11 cellular contexts compared by ENCODE assay signal in genomic region chr2:39696072-39696471, GRCh38. TPM values are rescaled to one million over a fixed set of nuclear protein-coding genes. Genes with fewer than 3 reads are reported as not detected.
DNase-seq lines count a peak whose midpoint lies in the region; ATAC-seq and TF ChIP-seq lines count a peak whose summit lies in the region.
"Had no signal": no experiment of that assay in that cellular context is flagged by ENCODE, and none has a peak within 500 bp of the region (broad histone marks: within the 10 kb centered on the region; RNA-seq: fewer than 3 reads in every experiment).

No MANE protein-coding gene starts in this region.

- peaks cover 10% of the 10 kb centered on the region for H3K9me3 Mint-ChIP-seq in activated CD4-positive, alpha-beta memory T cell treated with anti-CD3 and anti-CD28 coated beads for 36 hours

- no peak for TF ChIP-seq CTCF in A673 (conservative IDR thresholded peaks at IDR 0.05; ENCODE audit: low read depth, low read length)
- no peak for TF ChIP-seq CTCF in RWPE2 (IDR thresholded peaks at IDR 0.05; ENCODE audit: poor library complexity, severe bottlenecking)

- H3K4me1 Mint-ChIP-seq in activated CD4-positive, alpha-beta memory T cell treated with anti-CD3 and anti-CD28 coated beads for 36 hours (ENCODE audit: low read depth): no peaks in the 10 kb centered on the region
- H3K4me1 Mint-ChIP-seq: memory B cell had no signal

- H3K27ac Mint-ChIP-seq in activated CD4-positive, alpha-beta memory T cell treated with anti-CD3 and anti-CD28 coated beads for 36 hours: no peak overlapping the region
- H3K27ac Mint-ChIP-seq: memory B cell had no signal

- CTCF ChIA-PET in A673 (lab: Charles Lee): interaction anchor here (0.7 to 2.0 kb wide), 6 partner anchors 7 to 316 kb away, joined by 3 to 11 read pairs (median 4); no protein-coding TSS in a partner anchor
- CTCF ChIA-PET in activated CD4-positive, alpha-beta memory T cell treated with anti-CD3 and anti-CD28 coated beads for 36 hours (lab: Charles Lee): interaction anchor here (1.2 kb wide), 1 partner anchor 9 kb away, joined by 3 read pairs; no protein-coding TSS in a partner anchor

- H3K27me3 ChIP-seq in A673 (replicated peaks; ENCODE audit: insufficient read depth, low read depth, low read length, poor library complexity) (no peaks in the 10 kb centered on the region), RWPE2 (ENCODE audit: insufficient read depth, poor library complexity, severe bottlenecking) (no peaks in the 10 kb centered on the region)
- H3K27me3 ChIP-seq: BLaER1 had no signal

- no TSS peak for BruUV-seq in A673 (replicated peaks; lab: Mats Ljungman, UMichigan)

- peaks cover 5% of the 10 kb centered on the region for H3K9me3 ChIP-seq in A673 (ENCODE audit: low read depth, low read length, poor library complexity, severe bottlenecking)
- H3K9me3 ChIP-seq in RWPE2 (ENCODE audit: severe bottlenecking): peaks cover 2% of the 10 kb centered on the region

- DNase-seq in A673 (ENCODE audit: low spot score): peak; percentile 23
- DNase-seq in LHCN-M2 (ENCODE audit: low read depth): peak; percentile 96
- DNase-seq in RWPE2 (ENCODE audit: low spot score): no peak
- DNase-seq in left ventricle myocardium superior: no peak
- DNase-seq in activated CD4-positive, alpha-beta memory T cell treated with anti-CD3 and anti-CD28 coated beads for 36 hours: no peak
- no peak for DNase-seq in stimulated activated CD8-positive, alpha-beta memory T cell treated with anti-CD3 and anti-CD28 coated beads, Interleukin-4, amount 100 ng/mL, for 48 hours
- DNase-seq in Ammon's horn (ENCODE audit: low spot score): no peak

- 0 out of 3 replicates have a peak, but pooled peaks have one; percentile 10 for ATAC-seq in RWPE2 (ENCODE audit: low read depth)
- ATAC-seq in left ventricle myocardium superior: peak; percentile 69
- ATAC-seq in HG03025 (IDR thresholded peaks at IDR 0.05; ENCODE audit: low FRiP score, unreplicated experiment): no peak
- ATAC-seq: Panc1 had no signal

- H3K36me3 Mint-ChIP-seq in activated CD4-positive, alpha-beta memory T cell treated with anti-CD3 and anti-CD28 coated beads for 36 hours: no peaks in the 10 kb centered on the region

- POLR2A ChIA-PET in A673 (lab: Charles Lee; ENCODE audit: low non-redundant PET): no interaction called here
- POLR2A ChIA-PET in activated CD4-positive, alpha-beta memory T cell treated with anti-CD3 and anti-CD28 coated beads for 36 hours (lab: Charles Lee): no interaction called here

- H3K4me3 Mint-ChIP-seq in activated CD4-positive, alpha-beta memory T cell treated with anti-CD3 and anti-CD28 coated beads for 36 hours: no peak overlapping the region
- H3K4me3 Mint-ChIP-seq: memory B cell had no signal

- H3K27ac ChIP-seq in A673 (ENCODE audit: low read depth, low read length, poor library complexity, severe bottlenecking) (no peak overlapping the region), RWPE2 (ENCODE audit: poor library complexity, severe bottlenecking) (no peak overlapping the region)
- H3K27ac ChIP-seq: BLaER1 had no signal

- H3K4me3 ChIP-seq in A673 (ENCODE audit: low read depth, low read length, poor library complexity, severe bottlenecking) (no peak overlapping the region), RWPE2 (ENCODE audit: severe bottlenecking) (no peak overlapping the region)
- H3K4me3 ChIP-seq: BLaER1 had no signal

- H3K4me1 ChIP-seq in A673 (ENCODE audit: insufficient read depth, low read length, poor library complexity, severe bottlenecking) (peaks cover 10% of the 10 kb centered on the region), RWPE2 (ENCODE audit: insufficient read depth, poor library complexity, severe bottlenecking) (no peaks in the 10 kb centered on the region)
- H3K4me1 ChIP-seq: BLaER1 had no signal

- intact Hi-C loops in A673 (cut with micrococcal nuclease; ENCODE audit: unreplicated experiment): loop anchor here (10.0 kb wide), 2 partner anchors 321 to 641 kb away; no protein-coding TSS in a partner anchor
- intact Hi-C loops in left ventricle myocardium superior (cut with micrococcal nuclease): loop anchor here (5.0 kb wide), 2 partner anchors 104 to 184 kb away; no protein-coding TSS in a partner anchor
- intact Hi-C loops in activated CD4-positive, alpha-beta memory T cell treated with anti-CD3 and anti-CD28 coated beads for 36 hours (cut with micrococcal nuclease): no loop called here

- peaks cover 14% of the 10 kb centered on the region for H3K27me3 Mint-ChIP-seq in activated CD4-positive, alpha-beta memory T cell treated with anti-CD3 and anti-CD28 coated beads for 36 hours

- no peaks in the 10 kb centered on the region for H3K36me3 ChIP-seq in A673 (ENCODE audit: insufficient read depth, low read length, poor library complexity, severe bottlenecking)
- no peaks in the 10 kb centered on the region for H3K36me3 ChIP-seq in RWPE2 (ENCODE audit: low read depth)
- H3K36me3 ChIP-seq: BLaER1 had no signal

RNA-seq across cellular contexts. Expression of gene TMEM178A, which starts 30.4 kb away (rescaled TPM):
- total RNA-seq in A673 (2021) (0.21 and 0.81 TPM in 2 replicates), LHCN-M2 (2014; rRNA removed) (0.06 and 0.40 TPM in 2 replicates), left ventricle myocardium superior (3.2 TPM)
- 0.96 TPM for polyA plus RNA-seq in LHCN-M2 (2012)
- under 1 TPM; 0.29 to 0.48 TPM for total RNA-seq in activated CD4-positive, alpha-beta memory T cell treated with anti-CD3 and anti-CD28 coated beads for 36 hours

Comparison
In these comparisons a context has a peak if more than half of its experiments do, and no peak if none do; other contexts are left out.
1. DNase-seq: peak in A673 (single experiment) and LHCN-M2 (single experiment); none in RWPE2 (single experiment), left ventricle myocardium superior (single experiment), activated CD4-positive, alpha-beta memory T cell treated with anti-CD3 and anti-CD28 coated beads for 36 hours (single experiment), stimulated activated CD8-positive, alpha-beta memory T cell treated with anti-CD3 and anti-CD28 coated beads, Interleukin-4, amount 100 ng/mL, for 48 hours (single experiment) and Ammon's horn (single experiment).